ENCODE assay signal across 1 cellular context in genomic region chr16:27273670-27274522, GRCh38.
TF ChIP-seq lines count a peak whose summit lies in the region.

No MANE protein-coding gene starts in this region.

TF ChIP-seq in HepG2, 621 proteins besides CTCF, POLR2A, EP300 and RAD21 (continued from another document and continues in another):
- TF ChIP-seq ZNF562 (CRISPR knock-in tag; IDR thresholded peaks at IDR 0.05; ENCODE audit: borderline replicate concordance) (no peak), CBX1 (IDR thresholded peaks at IDR 0.05; ENCODE audit: low read depth) (no peak), KDM4B (CRISPR knock-in tag; IDR thresholded peaks at IDR 0.05) (0 out of 2 replicates have a peak, but pooled peaks have one; percentile 32), PLRG1 (conservative IDR thresholded peaks at IDR 0.05) (no peak), NCOA1 (CRISPR knock-in tag; IDR thresholded peaks at IDR 0.05) (peak; percentile 96), KAT8 (CRISPR knock-in tag; IDR thresholded peaks at IDR 0.05) (peak; percentile 90), NKX3-1 (CRISPR knock-in tag; IDR thresholded peaks at IDR 0.05) (peak; percentile 81; the same call in 1 of the 2 replicates), HNRNPLL (IDR thresholded peaks at IDR 0.05; ENCODE audit: low read depth, low read length, poor library complexity, severe bottlenecking) (no peak), ZBTB39 (CRISPR knock-in tag; IDR thresholded peaks at IDR 0.05) (peak; percentile 100), FOXK2 (IDR thresholded peaks at IDR 0.05) (peak; percentile 60), ISL2 (CRISPR knock-in tag; IDR thresholded peaks at IDR 0.05) (peak; percentile 96), ZNF275 (CRISPR knock-in tag; IDR thresholded peaks at IDR 0.05; ENCODE audit: borderline replicate concordance) (no peak), ARID3A (IDR thresholded peaks at IDR 0.05; ENCODE audit: low read depth, low read length) (peak; percentile 94), KDM5B (CRISPR knock-in tag; IDR thresholded peaks at IDR 0.05; ENCODE audit: borderline replicate concordance) (no peak), HES4 (CRISPR knock-in tag; IDR thresholded peaks at IDR 0.05; ENCODE audit: borderline replicate concordance) (no peak), CHD2 (IDR thresholded peaks at IDR 0.05; ENCODE audit: low read depth, low read length) (peak; percentile 55; the same call in 1 of the 2 replicates), ZSCAN22 (CRISPR knock-in tag; IDR thresholded peaks at IDR 0.05) (no peak), RXRB (CRISPR knock-in tag; IDR thresholded peaks at IDR 0.05; ENCODE audit: borderline replicate concordance) (peak; percentile 99), ZNF567 (CRISPR knock-in tag; IDR thresholded peaks at IDR 0.05; ENCODE audit: borderline replicate concordance) (peak; percentile 96), ZNF383 (CRISPR knock-in tag; IDR thresholded peaks at IDR 0.05; ENCODE audit: borderline replicate concordance) (no peak), SP2 (CRISPR knock-in tag; IDR thresholded peaks at IDR 0.05) (no peak), EZH2 (conservative IDR thresholded peaks at IDR 0.05; ENCODE audit: low read depth, low read length) (no peak), FIP1L1 (IDR thresholded peaks at IDR 0.05; ENCODE audit: borderline replicate concordance, insufficient read depth, low read depth, low read length) (no peak), DDIT3 (CRISPR knock-in tag; IDR thresholded peaks at IDR 0.05) (no peak), ELK4 (CRISPR knock-in tag; IDR thresholded peaks at IDR 0.05; ENCODE audit: borderline replicate concordance) (no peak), ZFP82 (CRISPR knock-in tag; IDR thresholded peaks at IDR 0.05; ENCODE audit: borderline replicate concordance) (no peak), ZNF317 (CRISPR knock-in tag; IDR thresholded peaks at IDR 0.05) (no peak), STAT6 (CRISPR knock-in tag; IDR thresholded peaks at IDR 0.05; ENCODE audit: borderline replicate concordance) (peak; percentile 92; the same call in 1 of the 2 replicates), AHDC1 (CRISPR knock-in tag; IDR thresholded peaks at IDR 0.05; ENCODE audit: borderline replicate concordance) (peak; percentile 100), ZMAT3 (CRISPR knock-in tag; conservative IDR thresholded peaks at IDR 0.05) (peak; percentile 92; the same call in 1 of the 2 replicates), KLF11 (CRISPR knock-in tag; IDR thresholded peaks at IDR 0.05) (peak; percentile 52; the same call in 1 of the 2 replicates), NAIF1 (CRISPR knock-in tag; IDR thresholded peaks at IDR 0.05; ENCODE audit: borderline replicate concordance) (peak; percentile 91; the same call in 1 of the 2 replicates), REPIN1 (CRISPR knock-in tag; IDR thresholded peaks at IDR 0.05; ENCODE audit: borderline replicate concordance, low read depth) (peak; percentile 83; the same call in 1 of the 2 replicates), ETV5 (CRISPR knock-in tag; IDR thresholded peaks at IDR 0.05; ENCODE audit: borderline replicate concordance) (peak; percentile 83; the same call in 1 of the 2 replicates), DR1 (CRISPR knock-in tag; IDR thresholded peaks at IDR 0.05) (no peak; the same call in 1 of the 2 replicates), MBD4 (IDR thresholded peaks at IDR 0.05; ENCODE audit: borderline replicate concordance, low read length) (no peak; the same call in 1 of the 2 replicates), ZBTB37 (CRISPR knock-in tag; IDR thresholded peaks at IDR 0.05) (no peak), FOXA1 (IDR thresholded peaks at IDR 0.05) (no peak), FOXA1 (CRISPR knock-in tag; IDR thresholded peaks at IDR 0.05) (peak; percentile 82), TMF1 (CRISPR knock-in tag; IDR thresholded peaks at IDR 0.05; ENCODE audit: low read depth) (0 out of 2 replicates have a peak, but pooled peaks have one; percentile 27), NR1H2 (CRISPR knock-in tag; IDR thresholded peaks at IDR 0.05; ENCODE audit: borderline replicate concordance, low read depth) (no peak), ZNF576 (CRISPR knock-in tag; IDR thresholded peaks at IDR 0.05) (no peak), ZSCAN21 (CRISPR knock-in tag; IDR thresholded peaks at IDR 0.05; ENCODE audit: borderline replicate concordance) (no peak), NFRKB (IDR thresholded peaks at IDR 0.05) (no peak), ATRX (CRISPR knock-in tag; IDR thresholded peaks at IDR 0.05; ENCODE audit: borderline replicate concordance) (no peak), ZNF737 (CRISPR knock-in tag; IDR thresholded peaks at IDR 0.05; ENCODE audit: borderline replicate concordance) (no peak)
